In the genomic region with DNA sequence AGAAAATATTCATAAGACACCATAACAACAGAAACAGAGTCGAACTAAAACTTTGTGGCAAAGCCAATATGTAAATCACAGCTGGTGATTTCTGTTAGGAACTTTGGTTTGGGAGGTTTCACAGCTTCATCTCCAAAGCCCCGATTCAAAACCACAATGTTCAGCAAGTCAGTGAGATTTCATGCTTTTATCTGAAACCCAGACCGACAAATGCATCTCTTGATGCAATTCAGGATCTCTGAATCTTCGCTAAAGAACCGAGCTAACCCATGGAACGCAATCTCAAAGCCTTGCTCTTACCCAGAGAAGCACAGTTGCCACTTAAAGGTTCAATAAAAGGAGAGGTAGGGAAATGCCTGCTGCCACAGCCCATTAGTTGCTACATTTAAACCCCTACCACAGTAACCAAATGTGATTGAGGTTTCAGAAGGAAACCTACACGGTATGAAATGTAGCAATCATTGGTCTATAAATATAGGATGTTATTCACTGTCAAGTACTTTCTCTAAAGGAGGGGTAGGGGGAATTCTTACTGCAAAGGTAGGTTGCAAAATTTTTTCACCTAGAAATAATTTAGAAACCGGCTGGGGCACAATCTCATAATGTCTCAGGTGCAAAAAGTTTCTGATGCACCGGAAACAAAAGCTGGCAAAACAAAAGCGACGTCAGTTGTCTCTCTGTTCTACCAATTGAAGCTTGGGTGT, we compare ENCODE assay signal across 8 cellular contexts.
A peak's percentile ranks its signal among the peaks of the same experiment; 100 is the strongest.
DNase-seq lines count a peak whose midpoint lies in the region; ATAC-seq and TF ChIP-seq lines count a peak whose summit lies in the region.

No MANE protein-coding gene starts in this region.

- no peaks in the 10 kb centered on the region for H3K36me3 Mint-ChIP-seq in activated T-cell treated with anti-CD3 and anti-CD28 coated beads, Interleukin-2, amount 50 U/mL, for 24 hours (ENCODE audit: low read depth)
- H3K36me3 Mint-ChIP-seq in activated CD4-positive, alpha-beta memory T cell treated with anti-CD3 and anti-CD28 coated beads, Interleukin-2, amount 10 ng/mL, durations not matched to agents 7 days and 5 days (ENCODE audit: low read depth), result no peaks in the 10 kb centered on the region
- no peaks in the 10 kb centered on the region for H3K36me3 Mint-ChIP-seq in stimulated activated naive CD8-positive, alpha-beta T cell treated with anti-CD3 and anti-CD28 coated beads, Interleukin-15, Interleukin-2, amounts not matched to agents 100 ng/mL and 50 ng/mL, for 24 hours (ENCODE audit: low read depth)

- 63 to 66% methylated on average over 11 of the region's 11 CpGs for WGBS in esophagus squamous epithelium, 2 donors
- 71 to 76% methylated on average over 11 of the region's 11 CpGs for WGBS in aorta, 2 donors

- H3K27ac ChIP-seq in esophagus squamous epithelium, result peak overlapping the region in 2 of 4 donors; percentile 4 to 19
- H3K27ac ChIP-seq in aorta (ENCODE audit: low read depth in 1 of 2, low read length in 2 of 2), result no peak overlapping the region

- peak overlapping the region; percentile 81 for H3K27ac Mint-ChIP-seq in activated T-cell treated with anti-CD3 and anti-CD28 coated beads, Interleukin-2, amount 50 U/mL, for 24 hours
- H3K27ac Mint-ChIP-seq in activated CD4-positive, alpha-beta memory T cell treated with anti-CD3 and anti-CD28 coated beads, Interleukin-2, amount 10 ng/mL, durations not matched to agents 7 days and 5 days, result peak overlapping the region; percentile 87
- peak overlapping the region; percentile 21 for H3K27ac Mint-ChIP-seq in stimulated activated naive CD8-positive, alpha-beta T cell treated with anti-CD3 and anti-CD28 coated beads, Interleukin-15, Interleukin-2, amounts not matched to agents 100 ng/mL and 50 ng/mL, for 24 hours

- no peaks in the 10 kb centered on the region for H3K9me3 Mint-ChIP-seq in activated T-cell treated with anti-CD3 and anti-CD28 coated beads, Interleukin-2, amount 50 U/mL, for 24 hours
- no peaks in the 10 kb centered on the region for H3K9me3 Mint-ChIP-seq in activated CD4-positive, alpha-beta memory T cell treated with anti-CD3 and anti-CD28 coated beads, Interleukin-2, amount 10 ng/mL, durations not matched to agents 7 days and 5 days
- H3K9me3 Mint-ChIP-seq in stimulated activated naive CD8-positive, alpha-beta T cell treated with anti-CD3 and anti-CD28 coated beads, Interleukin-15, Interleukin-2, amounts not matched to agents 100 ng/mL and 50 ng/mL, for 24 hours, result no peaks in the 10 kb centered on the region

- H3K4me3 Mint-ChIP-seq in activated T-cell treated with anti-CD3 and anti-CD28 coated beads, Interleukin-2, amount 50 U/mL, for 24 hours, result peak overlapping the region; percentile 61
- peak overlapping the region; percentile 61 for H3K4me3 Mint-ChIP-seq in activated CD4-positive, alpha-beta memory T cell treated with anti-CD3 and anti-CD28 coated beads, Interleukin-2, amount 10 ng/mL, durations not matched to agents 7 days and 5 days
- peak overlapping the region; percentile 58 for H3K4me3 Mint-ChIP-seq in stimulated activated naive CD8-positive, alpha-beta T cell treated with anti-CD3 and anti-CD28 coated beads, Interleukin-15, Interleukin-2, amounts not matched to agents 100 ng/mL and 50 ng/mL, for 24 hours

- H3K27me3 ChIP-seq in esophagus squamous epithelium (no peaks in the 10 kb centered on the region), aorta (ENCODE audit: control insufficient read depth in 1 of 2, insufficient read depth in 2 of 2, low read length in 1 of 2) (no peaks in the 10 kb centered on the region)

- H3K4me3 ChIP-seq in esophagus squamous epithelium (peak overlapping the region in 1 of 4 donors; percentile 41), aorta (ENCODE audit: low read length in 2 of 2) (no peak overlapping the region)

- TF ChIP-seq CTCF in esophagus squamous epithelium (IDR thresholded peaks at IDR 0.05), result no peak

- POLR2A ChIA-PET in activated CD4-positive, alpha-beta memory T cell treated with anti-CD3 and anti-CD28 coated beads, Interleukin-2, amount 10 ng/mL, durations not matched to agents 7 days and 5 days (lab: Charles Lee), result interaction anchor here (0.7 to 2.7 kb wide), 7 partner anchors 9 to 391 kb away, joined by 3 to 11 read pairs (median 3); no protein-coding TSS in a partner anchor

- peaks cover 69% of the 10 kb centered on the region for H3K4me1 Mint-ChIP-seq in activated T-cell treated with anti-CD3 and anti-CD28 coated beads, Interleukin-2, amount 50 U/mL, for 24 hours (ENCODE audit: low read depth)
- peaks cover 35% of the 10 kb centered on the region for H3K4me1 Mint-ChIP-seq in activated CD4-positive, alpha-beta memory T cell treated with anti-CD3 and anti-CD28 coated beads, Interleukin-2, amount 10 ng/mL, durations not matched to agents 7 days and 5 days
- H3K4me1 Mint-ChIP-seq in stimulated activated naive CD8-positive, alpha-beta T cell treated with anti-CD3 and anti-CD28 coated beads, Interleukin-15, Interleukin-2, amounts not matched to agents 100 ng/mL and 50 ng/mL, for 24 hours (ENCODE audit: low read depth), result peaks cover 66% of the 10 kb centered on the region

- no peaks in the 10 kb centered on the region for H3K9me3 ChIP-seq in esophagus squamous epithelium
- no peaks in the 10 kb centered on the region for H3K9me3 ChIP-seq in aorta (ENCODE audit: control insufficient read depth, low read length)

- no peak for DNase-seq in activated T-cell treated with anti-CD3 and anti-CD28 coated beads, Interleukin-2, amount 50 U/mL, for 24 hours
- no peak for DNase-seq in activated T-cell treated with anti-CD3 and anti-CD28 coated beads, Interleukin-2, amount 50 U/mL, for 1 hour
- no peak for DNase-seq in activated CD4-positive, alpha-beta memory T cell treated with anti-CD3 and anti-CD28 coated beads, Interleukin-2, amount 10 ng/mL, durations not matched to agents 7 days and 5 days
- DNase-seq in SKM-1 treated with dmso at 0.1 percent for 144 hours (lab: John Stamatoyannopoulos, UW; ENCODE audit: unreplicated experiment) (no peak), esophagus squamous epithelium (lab: John Stamatoyannopoulos, UW) (no peak), aorta (no peak)

- intact Hi-C loops in esophagus squamous epithelium (cut with DNase I), result no loop called here
- intact Hi-C loops in aorta (cut with DNase I), result no loop called here

- peak; percentile 55 for ATAC-seq in HG02973 (IDR thresholded peaks at IDR 0.05; ENCODE audit: unreplicated experiment)
- no peak for ATAC-seq in aorta (ENCODE audit: low FRiP score)

- TF ChIP-seq POLR2A in esophagus squamous epithelium (IDR thresholded peaks at IDR 0.05), result no peak

- H3K4me1 ChIP-seq in esophagus squamous epithelium, result peaks cover 0 to 41% (median 3%) of the 10 kb centered on the region in 3 donors
- H3K4me1 ChIP-seq in aorta (ENCODE audit: control insufficient read depth in 1 of 2, insufficient read depth in 2 of 2, low read length in 2 of 2), result no peaks in the 10 kb centered on the region

- peaks cover 30% of the 10 kb centered on the region for H3K27me3 Mint-ChIP-seq in activated T-cell treated with anti-CD3 and anti-CD28 coated beads, Interleukin-2, amount 50 U/mL, for 24 hours
- H3K27me3 Mint-ChIP-seq in activated CD4-positive, alpha-beta memory T cell treated with anti-CD3 and anti-CD28 coated beads, Interleukin-2, amount 10 ng/mL, durations not matched to agents 7 days and 5 days, result peaks cover 39% of the 10 kb centered on the region
- H3K27me3 Mint-ChIP-seq in stimulated activated naive CD8-positive, alpha-beta T cell treated with anti-CD3 and anti-CD28 coated beads, Interleukin-15, Interleukin-2, amounts not matched to agents 100 ng/mL and 50 ng/mL, for 24 hours, result peaks cover 30% of the 10 kb centered on the region

- no peaks in the 10 kb centered on the region for H3K36me3 ChIP-seq in esophagus squamous epithelium
- H3K36me3 ChIP-seq in aorta (ENCODE audit: control insufficient read depth in 1 of 2, insufficient read depth in 2 of 2, low read length in 1 of 2), result no peaks in the 10 kb centered on the region

- CTCF ChIA-PET in activated CD4-positive, alpha-beta memory T cell treated with anti-CD3 and anti-CD28 coated beads, Interleukin-2, amount 10 ng/mL, durations not matched to agents 7 days and 5 days (lab: Charles Lee), result interaction anchor here (1.0 kb wide), 1 partner anchor 469 kb away, joined by 3 read pairs; no protein-coding TSS in a partner anchor

Comparison
In these comparisons a context has a peak if more than half of its experiments do, and no peak if none do; other contexts are left out.
1. H3K27ac Mint-ChIP-seq: peak in every context shown above with its lines; median percentile 87 in activated CD4-positive, alpha-beta memory T cell treated with anti-CD3 and anti-CD28 coated beads, Interleukin-2, amount 10 ng/mL, durations not matched to agents 7 days and 5 days; 81 in activated T-cell treated with anti-CD3 and anti-CD28 coated beads, Interleukin-2, amount 50 U/mL, for 24 hours; 21 in stimulated activated naive CD8-positive, alpha-beta T cell treated with anti-CD3 and anti-CD28 coated beads, Interleukin-15, Interleukin-2, amounts not matched to agents 100 ng/mL and 50 ng/mL, for 24 hours.